ENCODE assay signal across 26 cellular contexts in the genomic region with DNA sequence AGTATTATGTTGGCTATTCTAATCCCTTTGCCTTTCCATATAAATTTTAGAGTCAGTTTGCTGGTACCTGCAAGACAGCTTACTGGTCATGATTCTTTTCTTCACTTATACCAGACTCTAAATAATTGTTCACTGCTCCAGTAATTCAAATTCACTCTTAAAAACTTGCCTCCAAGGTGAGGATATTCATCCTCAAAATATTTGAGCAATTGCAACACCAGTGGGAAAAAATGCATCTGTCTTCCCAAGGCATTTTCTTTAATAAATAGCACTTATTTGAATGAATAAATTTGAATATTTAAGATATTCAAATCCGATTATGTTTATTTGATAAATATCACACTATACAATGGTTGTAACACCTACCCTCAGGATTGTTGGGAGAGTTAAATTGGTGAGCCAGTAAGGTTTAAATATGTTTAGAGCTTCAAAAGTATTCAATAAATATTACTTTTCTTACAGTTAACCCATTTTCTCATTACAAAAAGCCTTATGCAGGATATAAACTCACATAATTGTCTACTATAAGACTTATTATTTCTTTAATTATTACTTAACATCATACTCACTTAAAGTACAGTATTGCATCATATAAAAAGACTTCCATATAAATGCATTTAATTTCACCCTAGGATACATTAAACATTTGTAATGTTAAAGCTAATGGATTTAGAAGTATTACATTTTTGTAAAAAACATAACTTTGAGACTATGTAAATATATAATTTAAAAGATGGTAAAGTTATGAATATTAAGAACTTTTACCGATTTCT.
"Had no signal": no experiment of that assay in that cellular context is flagged by ENCODE, and none has a peak within 500 bp of the region (broad histone marks: within the 10 kb centered on the region; RNA-seq: fewer than 3 reads in every experiment).

No MANE protein-coding gene starts in this region.

- H3K9me3 ChIP-seq: colonic mucosa, esophagus muscularis mucosa, lower lobe of right lung, psoas muscle, thoracic aorta, upper lobe of left lung, uterus had no signal

- H3K27me3 ChIP-seq: colonic mucosa, esophagus muscularis mucosa, foreskin keratinocyte, heart right ventricle, tibial nerve, upper lobe of left lung, uterus had no signal

- H3K4me1 ChIP-seq: colonic mucosa, esophagus muscularis mucosa, foreskin keratinocyte, heart right ventricle, lower lobe of right lung, psoas muscle, tibial nerve, upper lobe of left lung, uterus had no signal

- ATAC-seq: foreskin keratinocyte; heart right ventricle; left ventricle myocardium superior; lower lobe of right lung; naive thymus-derived CD8-positive, alpha-beta T cell; psoas muscle; right cardiac atrium; stimulated activated naive B cell treated with anti-CD40 and anti-IgM and Interleukin-4, amounts not matched to agents 10 μg/mL and 1 μg/mL and 100 μg/mL, for 72 hours had no signal

- H3K4me3 ChIP-seq: colonic mucosa, esophagus muscularis mucosa, heart right ventricle, lower lobe of right lung, psoas muscle, thoracic aorta, tibial nerve, upper lobe of left lung, uterus had no signal

- H3K36me3 ChIP-seq: colonic mucosa, esophagus muscularis mucosa, heart right ventricle, lower lobe of right lung, thoracic aorta, tibial nerve, upper lobe of left lung, uterus had no signal

- FAIRE-seq: endothelial cell of umbilical vein, keratinocyte, small intestine had no signal

- DNase-seq: colonic mucosa; dermis blood vessel endothelial cell; effector memory CD4-positive, alpha-beta T cell; glutamatergic neuron; heart right ventricle; hippocampal formation; left ventricle myocardium superior; lower lobe of right lung; naive thymus-derived CD8-positive, alpha-beta T cell; nephron progenitor cell; nucleus accumbens; posterior cingulate gyrus; psoas muscle; right cardiac atrium; small intestine; stimulated activated CD4-positive, alpha-beta T cell treated with anti-CD3 and anti-CD28 coated beads, Interleukin-15, amount 100 ng/mL, for 24 hours; stimulated activated CD4-positive, alpha-beta T cell treated with anti-CD3 and anti-CD28 coated beads, Interleukin-2, amount 100 ng/mL, for 48 hours; stimulated activated naive B cell treated with anti-CD40 and anti-IgM and Interleukin-4, amounts not matched to agents 10 μg/mL and 1 μg/mL and 100 μg/mL, for 72 hours; upper lobe of left lung; uterus had no signal
